In genomic region chr12:56299853-56300643, GRCh38 we compare ENCODE assay signal across 1 cellular context.
A peak's percentile ranks its signal among the peaks of the same experiment; 100 is the strongest.
TF ChIP-seq lines count a peak whose summit lies in the region.

Gene CS, minus strand, starts transcription at chr12:56300330. Its CDS starts 129 bp downstream, at chr12:56300201.

TF ChIP-seq in K562, 482 proteins besides CTCF, POLR2A, EP300 and RAD21 (continued from another document and continues in another):
- TF ChIP-seq PML (IDR thresholded peaks at IDR 0.05; ENCODE audit: low read length), result 0 out of 2 replicates have a peak, but pooled peaks have one; percentile 3
- TF ChIP-seq ESRRB (CRISPR knock-in tag; IDR thresholded peaks at IDR 0.05; ENCODE audit: borderline replicate concordance), result no peak
- peak; percentile 74 for TF ChIP-seq MEIS2 (IDR thresholded peaks at IDR 0.05; ENCODE audit: partially characterized antibody)
- TF ChIP-seq, protein P1, sequence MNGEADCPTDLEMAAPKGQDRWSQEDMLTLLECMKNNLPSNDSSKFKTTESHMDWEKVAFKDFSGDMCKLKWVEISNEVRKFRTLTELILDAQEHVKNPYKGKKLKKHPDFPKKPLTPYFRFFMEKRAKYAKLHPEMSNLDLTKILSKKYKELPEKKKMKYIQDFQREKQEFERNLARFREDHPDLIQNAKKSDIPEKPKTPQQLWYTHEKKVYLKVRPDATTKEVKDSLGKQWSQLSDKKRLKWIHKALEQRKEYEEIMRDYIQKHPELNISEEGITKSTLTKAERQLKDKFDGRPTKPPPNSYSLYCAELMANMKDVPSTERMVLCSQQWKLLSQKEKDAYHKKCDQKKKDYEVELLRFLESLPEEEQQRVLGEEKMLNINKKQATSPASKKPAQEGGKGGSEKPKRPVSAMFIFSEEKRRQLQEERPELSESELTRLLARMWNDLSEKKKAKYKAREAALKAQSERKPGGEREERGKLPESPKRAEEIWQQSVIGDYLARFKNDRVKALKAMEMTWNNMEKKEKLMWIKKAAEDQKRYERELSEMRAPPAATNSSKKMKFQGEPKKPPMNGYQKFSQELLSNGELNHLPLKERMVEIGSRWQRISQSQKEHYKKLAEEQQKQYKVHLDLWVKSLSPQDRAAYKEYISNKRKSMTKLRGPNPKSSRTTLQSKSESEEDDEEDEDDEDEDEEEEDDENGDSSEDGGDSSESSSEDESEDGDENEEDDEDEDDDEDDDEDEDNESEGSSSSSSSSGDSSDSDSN (IDR thresholded peaks at IDR 0.05; ENCODE audit: borderline replicate concordance in 1 of 2, low read depth in 2 of 2, low read length in 2 of 2), result no peak
- TF ChIP-seq IFI16 (CRISPR knock-in tag; IDR thresholded peaks at IDR 0.05), result no peak
- no peak for TF ChIP-seq BCL6 (CRISPR knock-in tag; IDR thresholded peaks at IDR 0.05)
- peak; percentile 42 for TF ChIP-seq PHF20 (IDR thresholded peaks at IDR 0.05; ENCODE audit: partially characterized antibody)
- TF ChIP-seq MLLT1 (IDR thresholded peaks at IDR 0.05), result peak in 1 of 2 experiments; percentile 85; a peak in 2 of 4 replicates
- no peak for TF ChIP-seq KDM2B (CRISPR knock-in tag; IDR thresholded peaks at IDR 0.05)
- TF ChIP-seq MAZ (CRISPR knock-in tag; conservative IDR thresholded peaks at IDR 0.05 in 1 of 2, IDR thresholded peaks at IDR 0.05 in 1 of 2), result peak; percentile 76 to 90; a peak in 3 of 4 replicates
- TF ChIP-seq MAX (CRISPR knock-in tag; IDR thresholded peaks at IDR 0.05), result peak; percentile 97
- no peak for TF ChIP-seq PHB (CRISPR knock-in tag; IDR thresholded peaks at IDR 0.05)
- TF ChIP-seq ZNF347 (CRISPR knock-in tag; IDR thresholded peaks at IDR 0.05; ENCODE audit: low read depth), result no peak
- no peak for TF ChIP-seq HSF4 (CRISPR knock-in tag; IDR thresholded peaks at IDR 0.05; ENCODE audit: borderline replicate concordance)
- TF ChIP-seq, protein P2, sequence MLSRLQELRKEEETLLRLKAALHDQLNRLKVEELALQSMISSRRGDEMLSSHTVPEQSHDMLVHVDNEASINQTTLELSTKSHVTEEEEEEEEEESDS (CRISPR knock-in tag; IDR thresholded peaks at IDR 0.05), result no peak
- TF ChIP-seq ELK3 (CRISPR knock-in tag; IDR thresholded peaks at IDR 0.05), result no peak
- TF ChIP-seq, protein P3, sequence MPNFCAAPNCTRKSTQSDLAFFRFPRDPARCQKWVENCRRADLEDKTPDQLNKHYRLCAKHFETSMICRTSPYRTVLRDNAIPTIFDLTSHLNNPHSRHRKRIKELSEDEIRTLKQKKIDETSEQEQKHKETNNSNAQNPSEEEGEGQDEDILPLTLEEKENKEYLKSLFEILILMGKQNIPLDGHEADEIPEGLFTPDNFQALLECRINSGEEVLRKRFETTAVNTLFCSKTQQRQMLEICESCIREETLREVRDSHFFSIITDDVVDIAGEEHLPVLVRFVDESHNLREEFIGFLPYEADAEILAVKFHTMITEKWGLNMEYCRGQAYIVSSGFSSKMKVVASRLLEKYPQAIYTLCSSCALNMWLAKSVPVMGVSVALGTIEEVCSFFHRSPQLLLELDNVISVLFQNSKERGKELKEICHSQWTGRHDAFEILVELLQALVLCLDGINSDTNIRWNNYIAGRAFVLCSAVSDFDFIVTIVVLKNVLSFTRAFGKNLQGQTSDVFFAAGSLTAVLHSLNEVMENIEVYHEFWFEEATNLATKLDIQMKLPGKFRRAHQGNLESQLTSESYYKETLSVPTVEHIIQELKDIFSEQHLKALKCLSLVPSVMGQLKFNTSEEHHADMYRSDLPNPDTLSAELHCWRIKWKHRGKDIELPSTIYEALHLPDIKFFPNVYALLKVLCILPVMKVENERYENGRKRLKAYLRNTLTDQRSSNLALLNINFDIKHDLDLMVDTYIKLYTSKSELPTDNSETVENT (CRISPR knock-in tag; IDR thresholded peaks at IDR 0.05), result no peak; the same call in 1 of the 2 replicates
- no peak for TF ChIP-seq PRMT5 (CRISPR knock-in tag; IDR thresholded peaks at IDR 0.05)
- peak; percentile 67 for TF ChIP-seq ATF7 (IDR thresholded peaks at IDR 0.05)
- TF ChIP-seq C11orf30 (IDR thresholded peaks at IDR 0.05; ENCODE audit: low read depth), result no peak; the same call in 1 of the 2 replicates
- TF ChIP-seq, protein P4, sequence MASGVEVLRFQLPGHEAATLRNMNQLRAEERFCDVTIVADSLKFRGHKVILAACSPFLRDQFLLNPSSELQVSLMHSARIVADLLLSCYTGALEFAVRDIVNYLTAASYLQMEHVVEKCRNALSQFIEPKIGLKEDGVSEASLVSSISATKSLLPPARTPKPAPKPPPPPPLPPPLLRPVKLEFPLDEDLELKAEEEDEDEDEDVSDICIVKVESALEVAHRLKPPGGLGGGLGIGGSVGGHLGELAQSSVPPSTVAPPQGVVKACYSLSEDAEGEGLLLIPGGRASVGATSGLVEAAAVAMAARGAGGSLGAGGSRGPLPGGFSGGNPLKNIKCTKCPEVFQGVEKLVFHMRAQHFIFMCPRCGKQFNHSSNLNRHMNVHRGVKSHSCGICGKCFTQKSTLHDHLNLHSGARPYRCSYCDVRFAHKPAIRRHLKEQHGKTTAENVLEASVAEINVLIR (CRISPR knock-in tag; IDR thresholded peaks at IDR 0.05), result no peak
- TF ChIP-seq, protein P5, sequence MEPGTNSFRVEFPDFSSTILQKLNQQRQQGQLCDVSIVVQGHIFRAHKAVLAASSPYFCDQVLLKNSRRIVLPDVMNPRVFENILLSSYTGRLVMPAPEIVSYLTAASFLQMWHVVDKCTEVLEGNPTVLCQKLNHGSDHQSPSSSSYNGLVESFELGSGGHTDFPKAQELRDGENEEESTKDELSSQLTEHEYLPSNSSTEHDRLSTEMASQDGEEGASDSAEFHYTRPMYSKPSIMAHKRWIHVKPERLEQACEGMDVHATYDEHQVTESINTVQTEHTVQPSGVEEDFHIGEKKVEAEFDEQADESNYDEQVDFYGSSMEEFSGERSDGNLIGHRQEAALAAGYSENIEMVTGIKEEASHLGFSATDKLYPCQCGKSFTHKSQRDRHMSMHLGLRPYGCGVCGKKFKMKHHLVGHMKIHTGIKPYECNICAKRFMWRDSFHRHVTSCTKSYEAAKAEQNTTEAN (CRISPR knock-in tag; IDR thresholded peaks at IDR 0.05), result no peak
- TF ChIP-seq CREBBP (IDR thresholded peaks at IDR 0.05; ENCODE audit: low read depth, low read length), result no peak
- no peak for TF ChIP-seq KAT2B (IDR thresholded peaks at IDR 0.05; ENCODE audit: low read depth, low read length)
- TF ChIP-seq, protein P6, sequence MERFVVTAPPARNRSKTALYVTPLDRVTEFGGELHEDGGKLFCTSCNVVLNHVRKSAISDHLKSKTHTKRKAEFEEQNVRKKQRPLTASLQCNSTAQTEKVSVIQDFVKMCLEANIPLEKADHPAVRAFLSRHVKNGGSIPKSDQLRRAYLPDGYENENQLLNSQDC (CRISPR knock-in tag; IDR thresholded peaks at IDR 0.05), result no peak
- TF ChIP-seq EZH2 (IDR thresholded peaks at IDR 0.05; ENCODE audit: borderline replicate concordance, low read depth, low read length), result no peak
- TF ChIP-seq NONO (IDR thresholded peaks at IDR 0.05; ENCODE audit: low read depth in 2 of 2, low read length in 1 of 2), result peak in 1 of 2 experiments; percentile 75; a peak in 1 of 4 replicates
- no peak for TF ChIP-seq ZNF318 (IDR thresholded peaks at IDR 0.05; ENCODE audit: borderline replicate concordance in 1 of 2, low read depth in 1 of 2)
- TF ChIP-seq, protein P7, sequence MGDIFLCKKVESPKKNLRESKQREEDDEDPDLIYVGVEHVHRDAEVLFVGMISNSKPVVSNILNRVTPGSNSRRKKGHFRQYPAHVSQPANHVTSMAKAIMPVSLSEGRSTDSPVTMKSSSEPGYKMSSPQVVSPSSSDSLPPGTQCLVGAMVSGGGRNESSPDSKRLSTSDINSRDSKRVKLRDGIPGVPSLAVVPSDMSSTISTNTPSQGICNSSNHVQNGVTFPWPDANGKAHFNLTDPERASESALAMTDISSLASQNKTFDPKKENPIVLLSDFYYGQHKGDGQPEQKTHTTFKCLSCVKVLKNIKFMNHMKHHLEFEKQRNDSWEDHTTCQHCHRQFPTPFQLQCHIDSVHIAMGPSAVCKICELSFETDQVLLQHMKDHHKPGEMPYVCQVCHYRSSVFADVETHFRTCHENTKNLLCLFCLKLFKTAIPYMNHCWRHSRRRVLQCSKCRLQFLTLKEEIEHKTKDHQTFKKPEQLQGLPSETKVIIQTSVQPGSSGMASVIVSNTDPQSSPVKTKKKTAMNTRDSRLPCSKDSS (IDR thresholded peaks at IDR 0.05; ENCODE audit: low read depth, partially characterized antibody), result no peak
- TF ChIP-seq NELFE (IDR thresholded peaks at IDR 0.05; ENCODE audit: insufficient read depth, insufficient read length), result no peak
- no peak for TF ChIP-seq FOXM1 (IDR thresholded peaks at IDR 0.05; ENCODE audit: low read depth)
- peak; percentile 88; the same call in 1 of the 2 replicates for TF ChIP-seq FOXM1 (CRISPR knock-in tag; IDR thresholded peaks at IDR 0.05; ENCODE audit: low read depth)
- no peak for TF ChIP-seq ZNF146 (CRISPR knock-in tag; IDR thresholded peaks at IDR 0.05; ENCODE audit: unreplicated experiment)
- no peak for TF ChIP-seq ASH1L (IDR thresholded peaks at IDR 0.05; ENCODE audit: borderline replicate concordance, low read depth, partially characterized antibody)
- peak in 1 of 2 experiments; percentile 84; a peak in 2 of 4 replicates for TF ChIP-seq SRF (CRISPR knock-in tag; IDR thresholded peaks at IDR 0.05)
- no peak for TF ChIP-seq SLC30A9 (CRISPR knock-in tag; IDR thresholded peaks at IDR 0.05)
- peak; percentile 48 for TF ChIP-seq MXD1 (CRISPR knock-in tag; IDR thresholded peaks at IDR 0.05; ENCODE audit: borderline replicate concordance, poor library complexity, severe bottlenecking)
